19 cellular contexts compared by ENCODE assay signal in genomic region chr16:58331024-58331707, GRCh38. TPM values are rescaled to one million over a fixed set of nuclear protein-coding genes. Genes with fewer than 3 reads are reported as not detected.
DNase-seq lines count a peak whose midpoint lies in the region; ATAC-seq and TF ChIP-seq lines count a peak whose summit lies in the region.
"Had no signal": no experiment of that assay in that cellular context is flagged by ENCODE, and none has a peak within 500 bp of the region (broad histone marks: within the 10 kb centered on the region; RNA-seq: fewer than 3 reads in every experiment).

No MANE protein-coding gene starts in this region.

- peak overlapping the region; percentile 34 for H3K27ac Mint-ChIP-seq in activated naive CD8-positive, alpha-beta T cell
- H3K27ac Mint-ChIP-seq in activated naive CD8-positive, alpha-beta T cell treated with anti-CD3 and anti-CD28 coated beads for 36 hours, result no peak overlapping the region
- no peak overlapping the region for H3K27ac Mint-ChIP-seq in activated CD8-positive, alpha-beta memory T cell treated with anti-CD3 and anti-CD28 coated beads, Interleukin-2, amount 10 ng/mL, durations not matched to agents 7 days and 5 days
- H3K27ac Mint-ChIP-seq: activated naive CD8-positive, alpha-beta T cell treated with anti-CD3 and anti-CD28 coated beads, Interleukin-2, amount 10 ng/mL, durations not matched to agents 7 days and 5 days; IgD-negative memory B cell; stimulated activated naive B cell treated with anti-CD40 and anti-IgM and Interleukin-4, amounts not matched to agents 10 μg/mL and 1 μg/mL and 100 μg/mL, for 72 hours had no signal

- intact Hi-C loops in upper lobe of right lung (cut with DNase I), result no loop called here

- no peak overlapping the region for H3K4me3 ChIP-seq in upper lobe of right lung

- H3K9me3 ChIP-seq in upper lobe of right lung, result no peaks in the 10 kb centered on the region

- no peak for DNase-seq in activated naive CD8-positive, alpha-beta T cell treated with anti-CD3 and anti-CD28 coated beads for 36 hours
- DNase-seq in NCI-H2171 treated with DMSO at 0.1 percent for 48 hours (lab: John Stamatoyannopoulos, UW), result peak; percentile 98
- peak; percentile 67 for DNase-seq in ecto neural progenitor cell (ENCODE audit: low spot score)
- no peak for DNase-seq in upper lobe of right lung
- no peak for DNase-seq in hypothalamus (lab: John Stamatoyannopoulos, UW)
- DNase-seq in activated CD8-positive, alpha-beta memory T cell treated with anti-CD3 and anti-CD28 coated beads, Interleukin-2, amount 10 ng/mL, durations not matched to agents 7 days and 5 days, result no peak
- DNase-seq: activated CD8-positive, alpha-beta memory T cell treated with anti-CD3 and anti-CD28 coated beads, Interleukin-2, amount 50 U/mL, for 48 hours; activated naive CD8-positive, alpha-beta T cell treated with anti-CD3 and anti-CD28 coated beads, Interleukin-2, amount 10 ng/mL, durations not matched to agents 7 days and 5 days; AML-193; cerebellar nuclear complex; GDM1; NCI-H345; Right ventricle myocardium superior; stimulated activated naive B cell treated with anti-CD40 and anti-IgM and Interleukin-4, amounts not matched to agents 10 μg/mL and 1 μg/mL and 100 μg/mL, for 72 hours had no signal

- no peaks in the 10 kb centered on the region for H3K36me3 ChIP-seq in upper lobe of right lung

- H3K4me3 Mint-ChIP-seq in activated naive CD8-positive, alpha-beta T cell, result no peak overlapping the region
- no peak overlapping the region for H3K4me3 Mint-ChIP-seq in activated naive CD8-positive, alpha-beta T cell treated with anti-CD3 and anti-CD28 coated beads for 36 hours
- H3K4me3 Mint-ChIP-seq in activated CD8-positive, alpha-beta memory T cell treated with anti-CD3 and anti-CD28 coated beads, Interleukin-2, amount 10 ng/mL, durations not matched to agents 7 days and 5 days, result no peak overlapping the region
- H3K4me3 Mint-ChIP-seq: activated naive CD8-positive, alpha-beta T cell treated with anti-CD3 and anti-CD28 coated beads, Interleukin-2, amount 10 ng/mL, durations not matched to agents 7 days and 5 days; IgD-negative memory B cell; stimulated activated naive B cell treated with anti-CD40 and anti-IgM and Interleukin-4, amounts not matched to agents 10 μg/mL and 1 μg/mL and 100 μg/mL, for 72 hours had no signal

- no peaks in the 10 kb centered on the region for H3K9me3 Mint-ChIP-seq in activated naive CD8-positive, alpha-beta T cell (ENCODE audit: low read depth)
- H3K9me3 Mint-ChIP-seq in activated naive CD8-positive, alpha-beta T cell treated with anti-CD3 and anti-CD28 coated beads for 36 hours, result no peaks in the 10 kb centered on the region
- no peaks in the 10 kb centered on the region for H3K9me3 Mint-ChIP-seq in activated CD8-positive, alpha-beta memory T cell treated with anti-CD3 and anti-CD28 coated beads, Interleukin-2, amount 10 ng/mL, durations not matched to agents 7 days and 5 days (ENCODE audit: low read depth)
- H3K9me3 Mint-ChIP-seq: activated naive CD8-positive, alpha-beta T cell treated with anti-CD3 and anti-CD28 coated beads, Interleukin-2, amount 10 ng/mL, durations not matched to agents 7 days and 5 days had no signal

- H3K27me3 Mint-ChIP-seq in activated naive CD8-positive, alpha-beta T cell, result peaks cover 12% of the 10 kb centered on the region
- H3K27me3 Mint-ChIP-seq in activated naive CD8-positive, alpha-beta T cell treated with anti-CD3 and anti-CD28 coated beads for 36 hours, result peaks cover 34% of the 10 kb centered on the region
- peaks cover 28% of the 10 kb centered on the region for H3K27me3 Mint-ChIP-seq in activated CD8-positive, alpha-beta memory T cell treated with anti-CD3 and anti-CD28 coated beads, Interleukin-2, amount 10 ng/mL, durations not matched to agents 7 days and 5 days

- CTCF ChIA-PET in activated CD8-positive, alpha-beta memory T cell treated with anti-CD3 and anti-CD28 coated beads, Interleukin-2, amount 10 ng/mL, durations not matched to agents 7 days and 5 days (lab: Charles Lee), result interaction anchor here (1.3 kb wide), 1 partner anchor 157 kb away, joined by 5 read pairs; no protein-coding TSS in a partner anchor

- no peak for TF ChIP-seq CTCF in upper lobe of right lung (IDR thresholded peaks at IDR 0.05)

- no peaks in the 10 kb centered on the region for H3K4me1 ChIP-seq in upper lobe of right lung

- H3K27me3 ChIP-seq in upper lobe of right lung, result no peaks in the 10 kb centered on the region

- ATAC-seq in upper lobe of right lung (peak; percentile 12), GM21529 (IDR thresholded peaks at IDR 0.05; ENCODE audit: unreplicated experiment) (no peak)
- no peak for ATAC-seq in activated CD8-positive, alpha-beta memory T cell treated with anti-CD3 and anti-CD28 coated beads, Interleukin-2, amount 10 ng/mL, durations not matched to agents 7 days and 5 days
- ATAC-seq: stimulated activated naive B cell treated with anti-CD40 and anti-IgM and Interleukin-4, amounts not matched to agents 10 μg/mL and 1 μg/mL and 100 μg/mL, for 72 hours had no signal

- no peaks in the 10 kb centered on the region for H3K36me3 Mint-ChIP-seq in activated naive CD8-positive, alpha-beta T cell
- no peaks in the 10 kb centered on the region for H3K36me3 Mint-ChIP-seq in activated naive CD8-positive, alpha-beta T cell treated with anti-CD3 and anti-CD28 coated beads for 36 hours
- no peaks in the 10 kb centered on the region for H3K36me3 Mint-ChIP-seq in activated CD8-positive, alpha-beta memory T cell treated with anti-CD3 and anti-CD28 coated beads, Interleukin-2, amount 10 ng/mL, durations not matched to agents 7 days and 5 days
- H3K36me3 Mint-ChIP-seq: activated naive CD8-positive, alpha-beta T cell treated with anti-CD3 and anti-CD28 coated beads, Interleukin-2, amount 10 ng/mL, durations not matched to agents 7 days and 5 days; IgD-negative memory B cell; stimulated activated naive B cell treated with anti-CD40 and anti-IgM and Interleukin-4, amounts not matched to agents 10 μg/mL and 1 μg/mL and 100 μg/mL, for 72 hours had no signal

- H3K27ac ChIP-seq in upper lobe of right lung, result no peak overlapping the region
- H3K27ac ChIP-seq: VCaP had no signal

- no peaks in the 10 kb centered on the region for H3K4me1 Mint-ChIP-seq in activated naive CD8-positive, alpha-beta T cell (ENCODE audit: low read depth)
- H3K4me1 Mint-ChIP-seq in activated naive CD8-positive, alpha-beta T cell treated with anti-CD3 and anti-CD28 coated beads for 36 hours, result no peaks in the 10 kb centered on the region
- H3K4me1 Mint-ChIP-seq in activated CD8-positive, alpha-beta memory T cell treated with anti-CD3 and anti-CD28 coated beads, Interleukin-2, amount 10 ng/mL, durations not matched to agents 7 days and 5 days, result no peaks in the 10 kb centered on the region
- H3K4me1 Mint-ChIP-seq: activated naive CD8-positive, alpha-beta T cell treated with anti-CD3 and anti-CD28 coated beads, Interleukin-2, amount 10 ng/mL, durations not matched to agents 7 days and 5 days; IgD-negative memory B cell had no signal

RNA-seq across cellular contexts. Expression of gene PRSS54, which starts 36.3 kb away (rescaled TPM):
- not detected for total RNA-seq in activated naive CD8-positive, alpha-beta T cell treated with anti-CD3 and anti-CD28 coated beads for 36 hours
- not detected for total RNA-seq in upper lobe of right lung
- not detected for total RNA-seq in activated CD8-positive, alpha-beta memory T cell treated with anti-CD3 and anti-CD28 coated beads, Interleukin-2, amount 10 ng/mL, durations not matched to agents 7 days and 5 days
- total RNA-seq: activated naive CD8-positive, alpha-beta T cell treated with anti-CD3 and anti-CD28 coated beads, Interleukin-2, amount 10 ng/mL, durations not matched to agents 7 days and 5 days; pulmonary artery endothelial cell; Right ventricle myocardium superior had no signal

Comparison
In these comparisons a context has a peak if more than half of its experiments do, and no peak if none do; other contexts are left out.
1. DNase-seq: peak in NCI-H2171 treated with DMSO at 0.1 percent for 48 hours (single experiment) and ecto neural progenitor cell (single experiment); none in activated naive CD8-positive, alpha-beta T cell treated with anti-CD3 and anti-CD28 coated beads for 36 hours (single experiment), upper lobe of right lung (single experiment), hypothalamus (0 of 51) and activated CD8-positive, alpha-beta memory T cell treated with anti-CD3 and anti-CD28 coated beads, Interleukin-2, amount 10 ng/mL, durations not matched to agents 7 days and 5 days (single experiment).